26 cellular contexts compared by ENCODE assay signal in genomic region chr17:8022358-8023038, GRCh38. TPM values are rescaled to one million over a fixed set of nuclear protein-coding genes. Genes with fewer than 3 reads are reported as not detected.
DNase-seq lines count a peak whose midpoint lies in the region; ATAC-seq and TF ChIP-seq lines count a peak whose summit lies in the region.
"Had no signal": no experiment of that assay in that cellular context is flagged by ENCODE, and none has a peak within 500 bp of the region (broad histone marks: within the 10 kb centered on the region; RNA-seq: fewer than 3 reads in every experiment).

No MANE protein-coding gene starts in this region.

- POLR2A ChIA-PET in Caco-2 (lab: Charles Lee) = no interaction called here

- no peaks in the 10 kb centered on the region for H4K20me1 ChIP-seq in MM.1S (ENCODE audit: insufficient read depth, low read length)

- TF ChIP-seq CTCF in Caco-2 (IDR thresholded peaks at IDR 0.05; ENCODE audit: insufficient read depth in 1 of 2, low read depth in 1 of 2, low read length in 1 of 2, severe bottlenecking in 1 of 2, unreplicated experiment in 1 of 2) = no peak
- TF ChIP-seq CTCF in foreskin keratinocyte (conservative IDR thresholded peaks at IDR 0.05) = no peak
- no peak for TF ChIP-seq CTCF in neural crest cell (conservative IDR thresholded peaks at IDR 0.05)
- TF ChIP-seq CTCF in GM13976 (IDR thresholded peaks at IDR 0.05; ENCODE audit: borderline replicate concordance, control extremely low read depth, extremely low read depth, insufficient read depth, missing control alignments) = no peak
- no peak for TF ChIP-seq CTCF in MM.1S (IDR thresholded peaks at IDR 0.05; ENCODE audit: low read length)
- no peak for TF ChIP-seq CTCF in gastroesophageal sphincter (IDR thresholded peaks at IDR 0.05)

- H3K36me3 Mint-ChIP-seq in Caco-2 (ENCODE audit: insufficient read depth, unreplicated experiment) = no peaks in the 10 kb centered on the region
- H3K36me3 Mint-ChIP-seq in neural crest cell (ENCODE audit: low read depth) = no peaks in the 10 kb centered on the region
- H3K36me3 Mint-ChIP-seq: activated naive CD8-positive, alpha-beta T cell; brain; CD8-positive, alpha-beta T cell; immature natural killer cell; naive thymus-derived CD4-positive, alpha-beta T cell had no signal

- intact Hi-C loops in Caco-2 (cut with micrococcal nuclease; ENCODE audit: unreplicated experiment) = loop anchor here (1.0 kb wide), 1 partner anchor 33 kb away; no protein-coding TSS in a partner anchor

- ATAC-seq in foreskin keratinocyte (no peak), gastroesophageal sphincter (no peak)
- ATAC-seq: activated T-cell treated with anti-CD3 and anti-CD28 coated beads, Interleukin-2, amount 50 U/mL, for 4 hours; CD8-positive, alpha-beta T cell; GM12878; naive thymus-derived CD4-positive, alpha-beta T cell; pancreas; Right ventricle myocardium inferior had no signal

- H3K27ac ChIP-seq in foreskin keratinocyte (peak overlapping the region; percentile 41), MM.1S (ENCODE audit: low read length) (no peak overlapping the region), gastroesophageal sphincter (no peak overlapping the region)
- H3K27ac ChIP-seq: pancreas, tibial nerve had no signal

- no peak overlapping the region for H3K27ac Mint-ChIP-seq in Caco-2 (ENCODE audit: unreplicated experiment)
- H3K27ac Mint-ChIP-seq in neural crest cell (ENCODE audit: unreplicated experiment) = peak overlapping the region; percentile 35
- H3K27ac Mint-ChIP-seq: activated naive CD8-positive, alpha-beta T cell; brain; CD8-positive, alpha-beta T cell; immature natural killer cell; naive thymus-derived CD4-positive, alpha-beta T cell had no signal

- H3F3A ChIP-seq in MM.1S (ENCODE audit: insufficient read depth, low read length) = no peaks in the 10 kb centered on the region

- H3K9me3 Mint-ChIP-seq in Caco-2 (ENCODE audit: unreplicated experiment) (no peaks in the 10 kb centered on the region), neural crest cell (no peaks in the 10 kb centered on the region)
- H3K9me3 Mint-ChIP-seq: activated T-cell treated with anti-CD3 and anti-CD28 coated beads, Interleukin-2, amount 50 U/mL, for 4 hours; CD8-positive, alpha-beta T cell; H9; immature natural killer cell; naive thymus-derived CD4-positive, alpha-beta T cell had no signal

- H3K4me1 Mint-ChIP-seq in Caco-2 (ENCODE audit: low read depth, unreplicated experiment) = peaks cover 7% of the 10 kb centered on the region
- H3K4me1 Mint-ChIP-seq in neural crest cell = no peaks in the 10 kb centered on the region
- H3K4me1 Mint-ChIP-seq: immature natural killer cell had no signal

- H3K4me3 Mint-ChIP-seq in Caco-2 (ENCODE audit: unreplicated experiment) = peak overlapping the region; percentile 42
- no peak overlapping the region for H3K4me3 Mint-ChIP-seq in neural crest cell
- H3K4me3 Mint-ChIP-seq: activated naive CD8-positive, alpha-beta T cell; activated T-cell treated with anti-CD3 and anti-CD28 coated beads, Interleukin-2, amount 50 U/mL, for 4 hours; brain; CD8-positive, alpha-beta T cell; H9; immature natural killer cell; naive thymus-derived CD4-positive, alpha-beta T cell had no signal

- in situ Hi-C loops in GM13976 (cut with MboI; ENCODE audit: low sequenced_read_pairs, unreplicated experiment) = no loop called here

- peaks cover 7% of the 10 kb centered on the region; the same call in 1 of the 2 replicates for H3K4me1 ChIP-seq in Caco-2
- peaks cover 21% of the 10 kb centered on the region for H3K4me1 ChIP-seq in foreskin keratinocyte
- no peaks in the 10 kb centered on the region for H3K4me1 ChIP-seq in MM.1S (ENCODE audit: low read length)
- no peaks in the 10 kb centered on the region for H3K4me1 ChIP-seq in gastroesophageal sphincter
- H3K4me1 ChIP-seq: pancreas had no signal

- no peaks in the 10 kb centered on the region for H3K36me3 ChIP-seq in Caco-2 (ENCODE audit: control insufficient read depth, insufficient read depth, low read length)
- no peaks in the 10 kb centered on the region for H3K36me3 ChIP-seq in MM.1S (replicated peaks; ENCODE audit: insufficient read depth, low read length)
- H3K36me3 ChIP-seq in gastroesophageal sphincter = no peaks in the 10 kb centered on the region
- H3K36me3 ChIP-seq: MG63, pancreas, tibial nerve had no signal

- H3K4me2 ChIP-seq in MM.1S (ENCODE audit: low read depth, low read length) = no peak overlapping the region

- no peaks in the 10 kb centered on the region for H3K9me2 ChIP-seq in MM.1S (replicated peaks; ENCODE audit: insufficient read depth, low read length)

- no peaks in the 10 kb centered on the region for H3K79me2 ChIP-seq in MM.1S (ENCODE audit: low read length)

- CTCF ChIA-PET in Caco-2 (lab: Charles Lee) = no interaction called here

- H3K27me3 Mint-ChIP-seq in Caco-2 (ENCODE audit: insufficient read depth, unreplicated experiment) (no peaks in the 10 kb centered on the region), neural crest cell (ENCODE audit: low read depth) (peaks cover 19% of the 10 kb centered on the region)

- 54 to 83% methylated on average over 2 to 4 of the region's 5 CpGs for WGBS in gastroesophageal sphincter (ENCODE audit: low coverage in 1 of 2), 2 donors

- H3K4me3 ChIP-seq in Caco-2 (ENCODE audit: low read depth, low read length) (no peak overlapping the region), MM.1S (ENCODE audit: low read length) (no peak overlapping the region), gastroesophageal sphincter (no peak overlapping the region)
- H3K4me3 ChIP-seq: GM12878, MG63, pancreas, tibial nerve had no signal

- H3K9me3 ChIP-seq in Caco-2 (no peaks in the 10 kb centered on the region), MM.1S (replicated peaks; ENCODE audit: insufficient read depth, low read length) (no peaks in the 10 kb centered on the region), gastroesophageal sphincter (no peaks in the 10 kb centered on the region)
- H3K9me3 ChIP-seq: MG63, pancreas, tibial nerve had no signal

- H3K9ac ChIP-seq in MM.1S (ENCODE audit: low read length) = no peak overlapping the region

- TF ChIP-seq POLR2A in gastroesophageal sphincter (IDR thresholded peaks at IDR 0.05) = no peak

- BruUV-seq in Caco-2 (replicated peaks; lab: Mats Ljungman, UMichigan) = no TSS peak

- H2AFZ ChIP-seq in MM.1S (ENCODE audit: low read length) = no peak overlapping the region

- no peak for TF ChIP-seq EP300 in gastroesophageal sphincter (IDR thresholded peaks at IDR 0.05)

- no peaks in the 10 kb centered on the region for H3K27me3 ChIP-seq in Caco-2 (replicated peaks; ENCODE audit: control insufficient read depth, insufficient read depth, low read length)
- H3K27me3 ChIP-seq in foreskin keratinocyte = no peaks in the 10 kb centered on the region
- H3K27me3 ChIP-seq in MM.1S (replicated peaks; ENCODE audit: insufficient read depth, low read length) = peaks cover 57% of the 10 kb centered on the region
- H3K27me3 ChIP-seq in gastroesophageal sphincter = peaks cover 6% of the 10 kb centered on the region
- H3K27me3 ChIP-seq: MG63, pancreas had no signal

- DNase-seq in Caco-2 (no peak), M059J (ENCODE audit: low read depth) (peak; percentile 18), foreskin keratinocyte (peak; percentile 20 to 57), neural crest cell (ENCODE audit: low read depth, low spot score) (no peak), NCI-H82 treated with DMSO at 0.1 percent for 48 hours (lab: John Stamatoyannopoulos, UW; ENCODE audit: unreplicated experiment) (no peak), GM13976 (ENCODE audit: low spot score) (no peak), MM.1S (no peak)
- DNase-seq: activated CD4-positive, CD25-positive, alpha-beta regulatory T cell treated with anti-CD3 and anti-CD28 coated beads, Interleukin-2, amount 50 U/mL, for 72 hours; activated T-cell treated with anti-CD3 and anti-CD28 coated beads, Interleukin-2, amount 50 U/mL, for 4 hours; CD8-positive, alpha-beta T cell; cortex of kidney; H9; immature natural killer cell; MG63; naive thymus-derived CD4-positive, alpha-beta T cell; NCI-H1436; NCI-H526; pancreas; stimulated activated CD4-positive, alpha-beta T cell treated with anti-CD3 and anti-CD28 coated beads, Interleukin-2, amount 100 ng/mL, for 24 hours; stimulated activated naive CD4-positive, alpha-beta T cell treated with Interleukin-2 at 50 U/mL for 16 hours had no signal

RNA-seq across cellular contexts. Expression of gene ALOX15B, which starts 16.4 kb away (rescaled TPM):
- total RNA-seq in Caco-2 (2022) = not detected in 2 replicates
- not detected in 2 replicates for total RNA-seq in M059J (2014; rRNA removed; shearing (Covaris generic))
- total RNA-seq in foreskin keratinocyte = 6.5 and 6.9 TPM in 2 replicates
- polyA plus RNA-seq in foreskin keratinocyte = 6.2 and 7.4 TPM in 2 replicates
- total RNA-seq in neural crest cell = not detected in 2 replicates
- 1 to 10 TPM in 3 of 4 donors, under 1 TPM in 1; 0.69 to 5.6 (median 2.8) TPM for total RNA-seq in gastroesophageal sphincter
- total RNA-seq: CD8-positive, alpha-beta T cell; GM12878; H9 had no signal
- polyA plus RNA-seq: immature natural killer cell; naive thymus-derived CD4-positive, alpha-beta T cell had no signal

RNA-seq across cellular contexts. Expression of gene GUCY2D, which starts 20.1 kb away (rescaled TPM):
- total RNA-seq in Caco-2 (2022) = 0.74 and 1.7 TPM in 2 replicates
- total RNA-seq in M059J (2014; rRNA removed; shearing (Covaris generic)) = not detected in 2 replicates
- total RNA-seq in foreskin keratinocyte = 0.49 TPM in 1 of 2 replicates, not detected in the other
- polyA plus RNA-seq in foreskin keratinocyte = 0.26 and 0.44 TPM in 2 replicates
- total RNA-seq in neural crest cell = not detected in 2 replicates
- not detected for total RNA-seq in gastroesophageal sphincter
- total RNA-seq: CD8-positive, alpha-beta T cell; GM12878 had no signal
- polyA plus RNA-seq: GM12878, immature natural killer cell had no signal

Comparison
In these comparisons a context has a peak if more than half of its experiments do, and no peak if none do; other contexts are left out.
1. DNase-seq: peak in M059J (single experiment) and foreskin keratinocyte (2 of 2); none in Caco-2 (0 of 2), neural crest cell (single experiment), NCI-H82 treated with DMSO at 0.1 percent for 48 hours (single experiment), GM13976 (single experiment) and MM.1S (single experiment).